In genomic region chr19:38793186-38793585, GRCh38 we compare ENCODE assay signal across 11 cellular contexts. TPM values are rescaled to one million over a fixed set of nuclear protein-coding genes. Genes with fewer than 3 reads are reported as not detected.
DNase-seq lines count a peak whose midpoint lies in the region; ATAC-seq, FAIRE-seq and TF ChIP-seq lines count a peak whose summit lies in the region.
"Had no signal": no experiment of that assay in that cellular context is flagged by ENCODE, and none has a peak within 500 bp of the region (broad histone marks: within the 10 kb centered on the region; RNA-seq: fewer than 3 reads in every experiment).

No MANE protein-coding gene starts in this region.

- no peak for ATAC-seq in central memory CD8-positive, alpha-beta T cell (replicated peaks; ENCODE audit: extremely low read depth, poor library complexity, severe bottlenecking)
- ATAC-seq in GM18858 (IDR thresholded peaks at IDR 0.05; ENCODE audit: unreplicated experiment): no peak
- no peak for ATAC-seq in GM18907 (IDR thresholded peaks at IDR 0.05; ENCODE audit: unreplicated experiment)

- H3K4me1 ChIP-seq in CD4-positive, alpha-beta memory T cell (ENCODE audit: insufficient read depth, low read length): no peaks in the 10 kb centered on the region
- H3K4me1 ChIP-seq: right atrium auricular region had no signal

- H3K9me3 ChIP-seq in CD4-positive, alpha-beta memory T cell (ENCODE audit: control insufficient read depth in 1 of 2, low read length in 2 of 2): no peaks in the 10 kb centered on the region
- H3K9me3 ChIP-seq: right atrium auricular region had no signal

- no peaks in the 10 kb centered on the region for H3K9me3 Mint-ChIP-seq in CD4-positive, alpha-beta memory T cell
- no peaks in the 10 kb centered on the region for H3K9me3 Mint-ChIP-seq in central memory CD8-positive, alpha-beta T cell
- H3K9me3 Mint-ChIP-seq in mesothelial cell of epicardium: no peaks in the 10 kb centered on the region

- no peak for TF ChIP-seq CTCF in mesothelial cell of epicardium (IDR thresholded peaks at IDR 0.05; ENCODE audit: unreplicated experiment)
- TF ChIP-seq CTCF in GM10248 (IDR thresholded peaks at IDR 0.05; ENCODE audit: control extremely low read depth, extremely low read depth, low read depth, missing control alignments): no peak

- peak overlapping the region in 3 of 7 donors; percentile 64 to 84 (median 68) for H3K27ac Mint-ChIP-seq in CD4-positive, alpha-beta memory T cell
- H3K27ac Mint-ChIP-seq in central memory CD8-positive, alpha-beta T cell (ENCODE audit: low read depth): no peak overlapping the region
- H3K27ac Mint-ChIP-seq in mesothelial cell of epicardium: no peak overlapping the region

- intact Hi-C loops in CD4-positive, alpha-beta memory T cell (cut with micrococcal nuclease): no loop called here

- H3K4me3 Mint-ChIP-seq in CD4-positive, alpha-beta memory T cell: peak overlapping the region; percentile 30 to 78 (median 74)
- H3K4me3 Mint-ChIP-seq in central memory CD8-positive, alpha-beta T cell: peak overlapping the region; percentile 44
- H3K4me3 Mint-ChIP-seq in mesothelial cell of epicardium: peak overlapping the region; percentile 1

- CTCF ChIA-PET in CD4-positive, alpha-beta memory T cell (lab: Charles Lee; ENCODE audit: partially characterized antibody): interaction anchor here (1.0 kb wide), 2 partner anchors 24 to 76 kb away, joined by 3 to 5 read pairs; no protein-coding TSS in a partner anchor
- CTCF ChIA-PET in GM10248 (lab: Yijun Ruan, JAX): interaction anchor here (0.7 to 2.0 kb wide), 6 partner anchors 16 to 155 kb away, joined by 3 to 7 read pairs (median 3); no protein-coding TSS in a partner anchor

- peaks cover 0 to 5% (median 4%) of the 10 kb centered on the region in 4 donors for H3K4me1 Mint-ChIP-seq in CD4-positive, alpha-beta memory T cell
- no peaks in the 10 kb centered on the region for H3K4me1 Mint-ChIP-seq in central memory CD8-positive, alpha-beta T cell
- H3K4me1 Mint-ChIP-seq in mesothelial cell of epicardium: peaks cover 3% of the 10 kb centered on the region

- no peak overlapping the region for H3K27ac ChIP-seq in CD4-positive, alpha-beta memory T cell (ENCODE audit: low read depth, low read length)
- H3K27ac ChIP-seq: KMS-11, right atrium auricular region had no signal

- no peak for FAIRE-seq in H54 (lab: Jason Lieb, UNC)

- DNase-seq in CD4-positive, alpha-beta memory T cell: no peak
- DNase-seq in HT1080 (ENCODE audit: low read depth) (peak; percentile 30), mesothelial cell of epicardium (ENCODE audit: low spot score in 2 of 2, unreplicated experiment in 2 of 2) (no peak), H54 (ENCODE audit: insufficient read length, low spot score) (no peak), GM10248 (ENCODE audit: extremely low spot score) (no peak)
- no peak for DNase-seq in central memory CD8-positive, alpha-beta T cell (ENCODE audit: low spot score in 2 of 2)

- POLR2A ChIA-PET in CD4-positive, alpha-beta memory T cell (lab: Charles Lee; ENCODE audit: partially characterized antibody): interaction anchor here (0.6 to 1.8 kb wide), 6 partner anchors 19 to 85 kb away, joined by 3 to 5 read pairs (median 4); partner anchors contain the start of genes ECH1 and RINL
- POLR2A ChIA-PET in GM10248 (lab: Yijun Ruan, JAX): no interaction called here

- no peaks in the 10 kb centered on the region for H3K36me3 Mint-ChIP-seq in CD4-positive, alpha-beta memory T cell
- H3K36me3 Mint-ChIP-seq in central memory CD8-positive, alpha-beta T cell (ENCODE audit: insufficient read depth): peaks cover 3% of the 10 kb centered on the region
- no peaks in the 10 kb centered on the region for H3K36me3 Mint-ChIP-seq in mesothelial cell of epicardium

- H3K4me3 ChIP-seq in CD4-positive, alpha-beta memory T cell (ENCODE audit: low read length in 2 of 2): no peak overlapping the region

- H3K27me3 ChIP-seq in CD4-positive, alpha-beta memory T cell (ENCODE audit: insufficient read depth, low read length): no peaks in the 10 kb centered on the region
- H3K27me3 ChIP-seq: right atrium auricular region had no signal

- H3K27me3 Mint-ChIP-seq in CD4-positive, alpha-beta memory T cell: no peaks in the 10 kb centered on the region
- H3K27me3 Mint-ChIP-seq in central memory CD8-positive, alpha-beta T cell: no peaks in the 10 kb centered on the region
- no peaks in the 10 kb centered on the region for H3K27me3 Mint-ChIP-seq in mesothelial cell of epicardium (ENCODE audit: low read depth)

- H3K36me3 ChIP-seq in CD4-positive, alpha-beta memory T cell (ENCODE audit: insufficient read depth, low read length): no peaks in the 10 kb centered on the region
- H3K36me3 ChIP-seq: right atrium auricular region had no signal

- TF ChIP-seq POLR2A in H54 (IDR thresholded peaks at IDR 0.05; ENCODE audit: low read depth, low read length): no peak

RNA-seq across cellular contexts. Expression of gene LGALS7B, which starts 4.2 kb away (rescaled TPM):
- not detected for total RNA-seq in CD4-positive, alpha-beta memory T cell
- polyA plus RNA-seq in CD4-positive, alpha-beta memory T cell: not detected
- total RNA-seq in HT1080 (2014; rRNA removed; shearing (Covaris generic)): 1.7 TPM in 1 of 2 replicates, not detected in the other
- not detected in 2 replicates for polyA plus RNA-seq in HT1080 (2015; cell fraction: cytosol; rRNA removed)
- not detected in 2 replicates for polyA plus RNA-seq in HT1080 (2015; cell fraction: nucleus; rRNA removed)
- 1.2 TPM in 1 of 3 replicates, not detected in the others for total RNA-seq in mesothelial cell of epicardium
- total RNA-seq: cardiac septum had no signal

RNA-seq across cellular contexts. Expression of gene LGALS4, which starts 19.6 kb away (rescaled TPM):
- total RNA-seq in CD4-positive, alpha-beta memory T cell: 1 to 10 TPM; 4.7 to 6.1 TPM
- polyA plus RNA-seq in CD4-positive, alpha-beta memory T cell: not detected
- 0.11 TPM in 1 of 2 replicates, not detected in the other for total RNA-seq in HT1080 (2014; rRNA removed; shearing (Covaris generic))
- polyA plus RNA-seq in HT1080 (2015; cell fraction: cytosol; rRNA removed): not detected in 2 replicates
- not detected in 2 replicates for polyA plus RNA-seq in HT1080 (2015; cell fraction: nucleus; rRNA removed)
- 1.4 to 3.0 TPM (median 1.6 TPM) in 3 replicates for total RNA-seq in mesothelial cell of epicardium

RNA-seq across cellular contexts. Expression of gene LGALS7, which starts 19.9 kb away (rescaled TPM):
- not detected for total RNA-seq in CD4-positive, alpha-beta memory T cell
- polyA plus RNA-seq in CD4-positive, alpha-beta memory T cell: not detected
- not detected in 2 replicates for total RNA-seq in HT1080 (2014; rRNA removed; shearing (Covaris generic))
- not detected in 2 replicates for polyA plus RNA-seq in HT1080 (2015; cell fraction: cytosol; rRNA removed)
- polyA plus RNA-seq in HT1080 (2015; cell fraction: nucleus; rRNA removed): not detected in 2 replicates
- not detected in 3 replicates for total RNA-seq in mesothelial cell of epicardium
- total RNA-seq: cardiac septum, right atrium auricular region had no signal

RNA-seq across cellular contexts. Expression of gene ECH1, which starts 38.4 kb away (rescaled TPM):
- total RNA-seq in CD4-positive, alpha-beta memory T cell: 100 to 1,000 TPM; 135 to 143 TPM
- 100 to 1,000 TPM; 245 to 294 TPM for polyA plus RNA-seq in CD4-positive, alpha-beta memory T cell
- total RNA-seq in HT1080 (2014; rRNA removed; shearing (Covaris generic)): 15.0 and 31.0 TPM in 2 replicates
- 53.8 and 55.6 TPM in 2 replicates for polyA plus RNA-seq in HT1080 (2015; cell fraction: cytosol; rRNA removed)
- polyA plus RNA-seq in HT1080 (2015; cell fraction: nucleus; rRNA removed): 41.9 and 48.1 TPM in 2 replicates
- total RNA-seq in mesothelial cell of epicardium: 79.5 to 91.4 TPM (median 85.9 TPM) in 3 replicates

RNA-seq across cellular contexts. Expression of gene CAPN12, which starts 48.9 kb away (rescaled TPM):
- 10 to 100 TPM; 16.8 to 19.5 TPM for total RNA-seq in CD4-positive, alpha-beta memory T cell
- 1 to 10 TPM; 3.9 to 9.9 TPM for polyA plus RNA-seq in CD4-positive, alpha-beta memory T cell
- total RNA-seq in HT1080 (2014; rRNA removed; shearing (Covaris generic)): 0.10 and 0.14 TPM in 2 replicates
- polyA plus RNA-seq in HT1080 (2015; cell fraction: cytosol; rRNA removed): 0.43 and 0.80 TPM in 2 replicates
- polyA plus RNA-seq in HT1080 (2015; cell fraction: nucleus; rRNA removed): 0.88 and 0.91 TPM in 2 replicates
- total RNA-seq in mesothelial cell of epicardium: 6.1 to 6.8 TPM (median 6.7 TPM) in 3 replicates

Comparison
In these comparisons a context has a peak if more than half of its experiments do, and no peak if none do; other contexts are left out.
1. H3K4me3 Mint-ChIP-seq: peak in every context shown above with its lines; median percentile 74 in CD4-positive, alpha-beta memory T cell; 44 in central memory CD8-positive, alpha-beta T cell; 1 in mesothelial cell of epicardium.